8 cellular contexts compared by ENCODE assay signal in genomic region chr1:28602536-28603439, GRCh38. TPM values are rescaled to one million over a fixed set of nuclear protein-coding genes. Genes with fewer than 3 reads are reported as not detected.
DNase-seq lines count a peak whose midpoint lies in the region; ATAC-seq and TF ChIP-seq lines count a peak whose summit lies in the region.

No MANE protein-coding gene starts in this region.

- ATAC-seq in gastroesophageal sphincter = peak; percentile 46
- no peak for ATAC-seq in HG03378 (IDR thresholded peaks at IDR 0.05; ENCODE audit: unreplicated experiment)
- no peak for ATAC-seq in GM21390 (IDR thresholded peaks at IDR 0.05; ENCODE audit: unreplicated experiment)

- H3K27ac ChIP-seq in AG04450 (ENCODE audit: low read depth, low read length) (peak overlapping the region; percentile 85), gastroesophageal sphincter (peak overlapping the region in 3 of 4 donors; percentile 24 to 54 (median 29))

- H3K9me3 Mint-ChIP-seq in activated CD4-positive, alpha-beta T cell treated with anti-CD3 and anti-CD28 coated beads, Interleukin-2, amount 10 ng/mL, durations not matched to agents 24 days and 14 days = no peaks in the 10 kb centered on the region

- peaks cover 15% of the 10 kb centered on the region for H3K4me1 Mint-ChIP-seq in activated CD4-positive, alpha-beta T cell treated with anti-CD3 and anti-CD28 coated beads, Interleukin-2, amount 10 ng/mL, durations not matched to agents 24 days and 14 days

- DNase-seq in AG04450 (ENCODE audit: low read depth, low spot score) (peak; percentile 55), GM03348 (ENCODE audit: low spot score) (peak; percentile 80), NCI-H1694 treated with DMSO at 0.1 percent for 48 hours (lab: John Stamatoyannopoulos, UW) (peak; percentile 56), pons (ENCODE audit: low spot score) (peak; percentile 93)
- peak; percentile 79 for DNase-seq in activated CD4-positive, alpha-beta T cell treated with anti-CD3 and anti-CD28 coated beads, Interleukin-2, amount 10 ng/mL, durations not matched to agents 24 days and 14 days

- no peaks in the 10 kb centered on the region for H3K27me3 Mint-ChIP-seq in activated CD4-positive, alpha-beta T cell treated with anti-CD3 and anti-CD28 coated beads, Interleukin-2, amount 10 ng/mL, durations not matched to agents 24 days and 14 days

- no peak for TF ChIP-seq POLR2A in gastroesophageal sphincter (IDR thresholded peaks at IDR 0.05)

- no peak overlapping the region for H3K27ac Mint-ChIP-seq in activated CD4-positive, alpha-beta T cell treated with anti-CD3 and anti-CD28 coated beads, Interleukin-2, amount 10 ng/mL, durations not matched to agents 24 days and 14 days

- TF ChIP-seq EP300 in gastroesophageal sphincter (IDR thresholded peaks at IDR 0.05) = no peak

- 8 to 30% methylated on average over 5 to 8 of the region's 15 CpGs for WGBS in gastroesophageal sphincter (ENCODE audit: low coverage in 1 of 2), 2 donors

- peak; percentile 83 for TF ChIP-seq CTCF in AG04450 (IDR thresholded peaks at IDR 0.05; ENCODE audit: low read depth, low read length)
- TF ChIP-seq CTCF in gastroesophageal sphincter (IDR thresholded peaks at IDR 0.05) = peak in 3 of 4 experiments; percentile 71 to 82 (median 77)

- H3K4me3 Mint-ChIP-seq in activated CD4-positive, alpha-beta T cell treated with anti-CD3 and anti-CD28 coated beads, Interleukin-2, amount 10 ng/mL, durations not matched to agents 24 days and 14 days = no peak overlapping the region

- peaks cover 0 to 15% (median 0%) of the 10 kb centered on the region in 3 donors for H3K4me1 ChIP-seq in gastroesophageal sphincter

- peaks cover 3 to 74% of the 10 kb centered on the region in 2 donors for H3K36me3 ChIP-seq in gastroesophageal sphincter

- POLR2A ChIA-PET in AG04450 (lab: Yijun Ruan, JAX) = interaction anchor here (0.6 to 4.2 kb wide), 13 partner anchors 22 to 176 kb away, joined by 3 to 95 read pairs (median 6); partner anchors contain the start of genes RNU11 and YTHDF2

- CTCF ChIA-PET in AG04450 (lab: Charles Lee) = interaction anchor here (0.6 to 5.4 kb wide), 24 partner anchors 10 to 511 kb away, joined by 3 to 57 read pairs (median 4); partner anchors contain the start of gene YTHDF2

- H3K4me3 ChIP-seq in AG04450 (ENCODE audit: low read depth, low read length) (no peak overlapping the region), gastroesophageal sphincter (no peak overlapping the region)

- no peaks in the 10 kb centered on the region for H3K9me3 ChIP-seq in AG04450 (ENCODE audit: control insufficient read depth, insufficient read depth, low read length)
- no peaks in the 10 kb centered on the region for H3K9me3 ChIP-seq in gastroesophageal sphincter

- H3K36me3 Mint-ChIP-seq in activated CD4-positive, alpha-beta T cell treated with anti-CD3 and anti-CD28 coated beads, Interleukin-2, amount 10 ng/mL, durations not matched to agents 24 days and 14 days (ENCODE audit: low read depth) = peaks cover 29% of the 10 kb centered on the region

- H3K27me3 ChIP-seq in AG04450 (ENCODE audit: control insufficient read depth, insufficient read depth, low read length) (no peaks in the 10 kb centered on the region), gastroesophageal sphincter (no peaks in the 10 kb centered on the region)

- intact Hi-C loops in activated CD4-positive, alpha-beta T cell treated with anti-CD3 and anti-CD28 coated beads, Interleukin-2, amount 10 ng/mL, durations not matched to agents 24 days and 14 days (cut with micrococcal nuclease) = loop anchor here (1.0 to 5.0 kb wide), 3 partner anchors 85 to 245 kb away; no protein-coding TSS in a partner anchor

RNA-seq across cellular contexts. Expression of gene RAB42, which starts 10.7 kb away (rescaled TPM):
- polyA plus RNA-seq in AG04450 (2011; rRNA removed) = 3.4 and 3.7 TPM in 2 replicates
- 2.0 and 3.2 TPM in 2 replicates for polyA minus RNA-seq in AG04450 (2011; rRNA and poly(A)+ RNA removed)
- 0.09 TPM in 1 of 2 replicates, not detected in the other for total RNA-seq in activated CD4-positive, alpha-beta T cell treated with anti-CD3 and anti-CD28 coated beads, Interleukin-2, amount 10 ng/mL, durations not matched to agents 24 days and 14 days
- total RNA-seq in gastroesophageal sphincter = 1 to 10 TPM in 3 of 4 donors, under 1 TPM in 1; 0.67 to 5.1 (median 2.5) TPM

RNA-seq across cellular contexts. Expression of gene TAF12, which starts 40.1 kb away (rescaled TPM):
- polyA plus RNA-seq in AG04450 (2011; rRNA removed) = 50.2 and 54.2 TPM in 2 replicates
- 15.7 and 19.0 TPM in 2 replicates for polyA minus RNA-seq in AG04450 (2011; rRNA and poly(A)+ RNA removed)
- 31.7 and 33.8 TPM in 2 replicates for total RNA-seq in activated CD4-positive, alpha-beta T cell treated with anti-CD3 and anti-CD28 coated beads, Interleukin-2, amount 10 ng/mL, durations not matched to agents 24 days and 14 days
- total RNA-seq in gastroesophageal sphincter = 10 to 100 TPM; 12.4 to 22.3 (median 16.7) TPM

RNA-seq across cellular contexts. Expression of gene RNU11, which starts 45.6 kb away (rescaled TPM):
- polyA plus RNA-seq in AG04450 (2011; rRNA removed) = not detected in 2 replicates
- not detected in 2 replicates for polyA minus RNA-seq in AG04450 (2011; rRNA and poly(A)+ RNA removed)
- total RNA-seq in activated CD4-positive, alpha-beta T cell treated with anti-CD3 and anti-CD28 coated beads, Interleukin-2, amount 10 ng/mL, durations not matched to agents 24 days and 14 days = not detected in 2 replicates
- total RNA-seq in gastroesophageal sphincter = not detected

RNA-seq across cellular contexts. Expression of gene TRNAU1AP, which starts 49.9 kb away (rescaled TPM):
- polyA plus RNA-seq in AG04450 (2011; rRNA removed) = 29.4 and 30.1 TPM in 2 replicates
- 12.0 and 13.2 TPM in 2 replicates for polyA minus RNA-seq in AG04450 (2011; rRNA and poly(A)+ RNA removed)
- total RNA-seq in activated CD4-positive, alpha-beta T cell treated with anti-CD3 and anti-CD28 coated beads, Interleukin-2, amount 10 ng/mL, durations not matched to agents 24 days and 14 days = 47.5 and 50.7 TPM in 2 replicates
- total RNA-seq in gastroesophageal sphincter = 10 to 100 TPM; 18.5 to 25.0 (median 21.8) TPM
